ENCODE assay signal across 9 cellular contexts in genomic region chr2:9753665-9754531, GRCh38.
DNase-seq lines count a peak whose midpoint lies in the region; ATAC-seq lines count a peak whose summit lies in the region.
"Had no signal": no experiment of that assay in that cellular context is flagged by ENCODE, and none has a peak within 500 bp of the region (broad histone marks: within the 10 kb centered on the region; RNA-seq: fewer than 3 reads in every experiment).

No MANE protein-coding gene starts in this region.

- DNase-seq in right cardiac atrium (no peak), cardiac septum (ENCODE audit: low spot score) (no peak), superior temporal gyrus (ENCODE audit: extremely low spot score) (no peak), hypothalamus (lab: John Stamatoyannopoulos, UW) (no peak), amniotic stem cell (lab: John Stamatoyannopoulos, UW) (no peak), Right ventricle myocardium inferior (ENCODE audit: missing footprints) (no peak)
- DNase-seq in activated T-cell treated with anti-CD3 and anti-CD28 coated beads, Interleukin-2, amount 50 U/mL, for 72 hours, result peak; percentile 71 to 81

- H3K27ac ChIP-seq in right cardiac atrium (ENCODE audit: low read length), result no peak overlapping the region
- H3K27ac ChIP-seq: tibial artery had no signal

- H3K9me3 ChIP-seq in right cardiac atrium (ENCODE audit: control insufficient read depth, low read length), result no peaks in the 10 kb centered on the region
- no peaks in the 10 kb centered on the region for H3K9me3 ChIP-seq in mononuclear cell (ENCODE audit: low read depth, low read length)
- H3K9me3 ChIP-seq: tibial artery had no signal

- intact Hi-C loops in right cardiac atrium (cut with DNase I) (no loop called here), cardiac septum (cut with DNase I) (no loop called here), Right ventricle myocardium inferior (cut with DNase I) (no loop called here)

- H3K4me3 ChIP-seq in right cardiac atrium (ENCODE audit: low read length), result no peak overlapping the region
- peak overlapping the region; percentile 6 for H3K4me3 ChIP-seq in mononuclear cell (ENCODE audit: low read length)
- H3K4me3 ChIP-seq: tibial artery had no signal

- H3K27me3 ChIP-seq in right cardiac atrium (ENCODE audit: control insufficient read depth, insufficient read depth), result no peaks in the 10 kb centered on the region
- peaks cover 20% of the 10 kb centered on the region for H3K27me3 ChIP-seq in mononuclear cell (ENCODE audit: insufficient read depth, low read length)

- H3K4me1 ChIP-seq in right cardiac atrium (ENCODE audit: control insufficient read depth, insufficient read depth, low read length) (peaks cover 4% of the 10 kb centered on the region), mononuclear cell (ENCODE audit: insufficient read depth, low read length) (peaks cover 55% of the 10 kb centered on the region)

- no peaks in the 10 kb centered on the region for H3K9me3 Mint-ChIP-seq in activated T-cell treated with anti-CD3 and anti-CD28 coated beads, Interleukin-2, amount 50 U/mL, for 72 hours

- H3K36me3 Mint-ChIP-seq in activated T-cell treated with anti-CD3 and anti-CD28 coated beads, Interleukin-2, amount 50 U/mL, for 72 hours (ENCODE audit: insufficient read depth in 2 of 2), result no peaks in the 10 kb centered on the region

- peaks cover 66% of the 10 kb centered on the region for H3K27me3 Mint-ChIP-seq in activated T-cell treated with anti-CD3 and anti-CD28 coated beads, Interleukin-2, amount 50 U/mL, for 72 hours (ENCODE audit: low read depth)

- peak overlapping the region; percentile 81 to 92 for H3K4me3 Mint-ChIP-seq in activated T-cell treated with anti-CD3 and anti-CD28 coated beads, Interleukin-2, amount 50 U/mL, for 72 hours

- H3K4me1 Mint-ChIP-seq in activated T-cell treated with anti-CD3 and anti-CD28 coated beads, Interleukin-2, amount 50 U/mL, for 72 hours (ENCODE audit: low read depth), result peaks cover 61% of the 10 kb centered on the region

- H3K27ac Mint-ChIP-seq in activated T-cell treated with anti-CD3 and anti-CD28 coated beads, Interleukin-2, amount 50 U/mL, for 72 hours, result peak overlapping the region; percentile 41

- ATAC-seq in right cardiac atrium (peak; percentile 3 to 5), Right ventricle myocardium inferior (no peak)
- peak; percentile 8 to 34 for ATAC-seq in activated T-cell treated with anti-CD3 and anti-CD28 coated beads, Interleukin-2, amount 50 U/mL, for 72 hours (replicated peaks in 1 of 2)

- 62% methylated on average over 36 of the region's 36 CpGs for WGBS in right cardiac atrium

Comparison
In these comparisons a context has a peak if more than half of its experiments do, and no peak if none do; other contexts are left out.
1. DNase-seq: peak in activated T-cell treated with anti-CD3 and anti-CD28 coated beads, Interleukin-2, amount 50 U/mL, for 72 hours (2 of 2); none in right cardiac atrium (0 of 3), cardiac septum (single experiment), superior temporal gyrus (single experiment), hypothalamus (0 of 51), amniotic stem cell (single experiment) and Right ventricle myocardium inferior (single experiment).